Comparison of ENCODE assay signal across 21 cellular contexts in the genomic region with DNA sequence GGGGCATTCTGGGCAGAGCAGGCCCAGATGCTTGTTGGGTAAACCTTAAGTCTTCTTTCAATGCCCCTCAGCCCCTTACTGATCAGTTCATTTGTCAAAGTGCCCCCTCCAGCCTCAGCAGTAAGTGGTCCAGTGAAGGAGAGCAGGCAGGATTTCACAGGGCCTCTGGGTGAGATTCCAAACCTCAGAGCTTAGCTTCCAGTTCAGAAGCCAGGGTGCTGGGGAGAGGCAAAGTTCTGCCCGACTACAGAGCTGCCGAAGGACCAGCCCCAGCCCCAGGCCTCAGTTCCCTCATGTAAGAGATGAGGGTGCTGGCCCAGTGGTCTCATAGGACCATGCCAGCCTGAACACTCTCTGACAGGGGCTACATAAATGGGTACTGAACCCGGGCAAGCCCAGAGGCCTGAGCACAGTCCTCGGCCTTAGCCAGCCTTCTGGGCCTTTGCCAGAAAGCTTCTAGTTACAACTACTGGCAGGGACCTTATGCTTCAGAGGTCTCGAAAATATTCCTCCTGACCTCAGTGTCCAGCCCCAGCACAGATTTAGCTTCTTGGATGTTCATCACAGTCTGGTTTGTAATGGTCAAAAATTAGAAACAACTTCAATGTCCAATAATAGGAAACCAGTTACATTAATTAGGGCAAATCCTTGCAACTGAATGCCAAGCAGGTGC. TPM values are rescaled to one million over a fixed set of nuclear protein-coding genes. Genes with fewer than 3 reads are reported as not detected.
DNase-seq lines count a peak whose midpoint lies in the region; ATAC-seq and TF ChIP-seq lines count a peak whose summit lies in the region.
"Had no signal": no experiment of that assay in that cellular context is flagged by ENCODE, and none has a peak within 500 bp of the region (broad histone marks: within the 10 kb centered on the region; RNA-seq: fewer than 3 reads in every experiment).

No MANE protein-coding gene starts in this region.

- H3K4me3 Mint-ChIP-seq in glutamatergic neuron (ENCODE audit: unreplicated experiment) (no peak overlapping the region), neural progenitor cell (no peak overlapping the region)
- H3K4me3 Mint-ChIP-seq: CD14-positive monocyte had no signal

- H3K27ac Mint-ChIP-seq in glutamatergic neuron (ENCODE audit: unreplicated experiment) (peak overlapping the region; percentile 64), neural progenitor cell (peak overlapping the region; percentile 48)
- H3K27ac Mint-ChIP-seq: CD14-positive monocyte had no signal

- H3K4me1 Mint-ChIP-seq in glutamatergic neuron (ENCODE audit: low read depth, unreplicated experiment), result peaks cover 5% of the 10 kb centered on the region
- peaks cover 48% of the 10 kb centered on the region for H3K4me1 Mint-ChIP-seq in neural progenitor cell
- H3K4me1 Mint-ChIP-seq: CD14-positive monocyte had no signal

- H3K27me3 ChIP-seq in neural progenitor cell, result no peaks in the 10 kb centered on the region
- peaks cover 0 to 12% (median 0%) of the 10 kb centered on the region in 5 donors for H3K27me3 ChIP-seq in subcutaneous abdominal adipose tissue (ENCODE audit: control insufficient read depth in 5 of 5, insufficient read depth in 4 of 5, low read length in 5 of 5)

- no peak for ATAC-seq in HG02885 (IDR thresholded peaks at IDR 0.05; ENCODE audit: poor library complexity, unreplicated experiment)

- H3K79me2 ChIP-seq in neural progenitor cell (ENCODE audit: low read depth), result no peaks in the 10 kb centered on the region

- H3K9me3 ChIP-seq in neural progenitor cell (ENCODE audit: low read depth), result no peaks in the 10 kb centered on the region
- H3K9me3 ChIP-seq in subcutaneous abdominal adipose tissue (ENCODE audit: control insufficient read depth in 5 of 5, low read length in 5 of 5), result no peaks in the 10 kb centered on the region

- H3K9ac ChIP-seq in neural progenitor cell, result no peak overlapping the region
- peak overlapping the region in 2 of 5 donors; percentile 42 to 50 for H3K9ac ChIP-seq in subcutaneous abdominal adipose tissue (ENCODE audit: low read length in 5 of 5)

- no peaks in the 10 kb centered on the region for H4K20me1 ChIP-seq in neural progenitor cell (ENCODE audit: low read depth)

- H3F3A ChIP-seq in neural progenitor cell (ENCODE audit: low read depth), result peaks cover 16% of the 10 kb centered on the region

- DNase-seq in DMS 273 (lab: John Stamatoyannopoulos, UW; ENCODE audit: unreplicated experiment) (peak; percentile 30), DMS 273 treated with DMSO at 0.1 percent for 48 hours (lab: John Stamatoyannopoulos, UW) (no peak), glutamatergic neuron (no peak), neural progenitor cell (ENCODE audit: low spot score) (no peak), SKM-1 treated with dmso at 0.1 percent for 144 hours (lab: John Stamatoyannopoulos, UW; ENCODE audit: unreplicated experiment) (no peak), DMS79 treated with DMSO at 0.1 percent for 48 hours (lab: John Stamatoyannopoulos, UW) (no peak)
- DNase-seq: GDM1, KBM-7, NCI-H1105 treated with DMSO at 0.1 percent for 48 hours, NCI-H1694 treated with DMSO at 0.1 percent for 48 hours, NCI-H510A, NCI-H748 treated with DMSO at 0.1 percent for 48 hours, OCI-M1, SIG-M5 had no signal

- TF ChIP-seq CTCF in glutamatergic neuron (IDR thresholded peaks at IDR 0.05; ENCODE audit: partially characterized antibody, unreplicated experiment) (no peak), neural progenitor cell (IDR thresholded peaks at IDR 0.05) (no peak)

- no peak overlapping the region for H2AFZ ChIP-seq in neural progenitor cell (replicated peaks)

- peaks cover 20% of the 10 kb centered on the region for H3K4me1 ChIP-seq in neural progenitor cell
- peaks cover 0 to 47% (median 19%) of the 10 kb centered on the region in 5 donors for H3K4me1 ChIP-seq in subcutaneous abdominal adipose tissue (ENCODE audit: control insufficient read depth in 5 of 5, insufficient read depth in 5 of 5, low read length in 5 of 5)

- H3K4me2 ChIP-seq in neural progenitor cell, result peak overlapping the region; percentile 13

- H3K36me3 ChIP-seq in neural progenitor cell, result no peaks in the 10 kb centered on the region
- no peaks in the 10 kb centered on the region for H3K36me3 ChIP-seq in subcutaneous abdominal adipose tissue (ENCODE audit: control insufficient read depth in 5 of 5, insufficient read depth in 5 of 5, low read length in 5 of 5)

- H3K27me3 Mint-ChIP-seq in glutamatergic neuron (ENCODE audit: unreplicated experiment) (peaks cover 4% of the 10 kb centered on the region), neural progenitor cell (ENCODE audit: insufficient read depth, low read depth) (peaks cover 6% of the 10 kb centered on the region)

- no peaks in the 10 kb centered on the region for H3K36me3 Mint-ChIP-seq in glutamatergic neuron (ENCODE audit: unreplicated experiment)
- H3K36me3 Mint-ChIP-seq in neural progenitor cell, result no peaks in the 10 kb centered on the region
- H3K36me3 Mint-ChIP-seq: CD14-positive monocyte had no signal

- no peak overlapping the region for H3K4me3 ChIP-seq in neural progenitor cell
- no peak overlapping the region for H3K4me3 ChIP-seq in subcutaneous abdominal adipose tissue (ENCODE audit: low read depth in 1 of 5, low read length in 5 of 5)

- H3K9me3 Mint-ChIP-seq in glutamatergic neuron (ENCODE audit: unreplicated experiment), result no peaks in the 10 kb centered on the region
- H3K9me3 Mint-ChIP-seq in neural progenitor cell, result peaks cover 3% of the 10 kb centered on the region
- H3K9me3 Mint-ChIP-seq: CD14-positive monocyte had no signal

- H3K27ac ChIP-seq in neural progenitor cell (peak overlapping the region; percentile 65), subcutaneous abdominal adipose tissue (ENCODE audit: low read depth, low read length) (peak overlapping the region; percentile 91)
- H3K27ac ChIP-seq: 22Rv1 had no signal

RNA-seq across cellular contexts. Expression of a gene that starts 0.9 kb away (rescaled TPM):
- not detected for total RNA-seq in glutamatergic neuron (ENCODE audit: unreplicated experiment)
- not detected in 2 replicates for total RNA-seq in neural progenitor cell (ENCODE audit: low replicate concordance)
- total RNA-seq: Daoy, H1, RPMI7951 had no signal

RNA-seq across cellular contexts. Expression of a gene that starts 16.2 kb away (rescaled TPM):
- not detected for total RNA-seq in glutamatergic neuron (ENCODE audit: unreplicated experiment)
- total RNA-seq in neural progenitor cell (ENCODE audit: low replicate concordance), result not detected in 2 replicates
- total RNA-seq: Daoy, H1, RPMI7951 had no signal
